Comparison of ENCODE assay signal across 9 cellular contexts in genomic region chr3:149145926-149146325, GRCh38. TPM values are rescaled to one million over a fixed set of nuclear protein-coding genes. Genes with fewer than 3 reads are reported as not detected.
DNase-seq lines count a peak whose midpoint lies in the region; ATAC-seq lines count a peak whose summit lies in the region.
"Had no signal": no experiment of that assay in that cellular context is flagged by ENCODE, and none has a peak within 500 bp of the region (broad histone marks: within the 10 kb centered on the region; RNA-seq: fewer than 3 reads in every experiment).

No MANE protein-coding gene starts in this region.

- peak; percentile 79 for DNase-seq in SKM-1 treated with dmso at 0.1 percent for 144 hours (lab: John Stamatoyannopoulos, UW; ENCODE audit: unreplicated experiment)
- no peak for DNase-seq in stimulated activated effector memory CD8-positive, alpha-beta T cell treated with anti-CD3 and anti-CD28 coated beads, Interleukin-12 subunit alpha, Interleukin-12 subunit beta, amount 100 ng/mL, for 72 hours (ENCODE audit: low spot score in 2 of 2)
- no peak for DNase-seq in cerebellum (ENCODE audit: low spot score)
- DNase-seq in NCI-H1436 (lab: John Stamatoyannopoulos, UW): no peak
- DNase-seq in NCI-H2196 treated with DMSO at 0.1 percent for 48 hours (lab: John Stamatoyannopoulos, UW; ENCODE audit: unreplicated experiment): no peak
- DNase-seq: H9 had no signal

- peaks cover 4% of the 10 kb centered on the region for H3K4me1 Mint-ChIP-seq in stimulated activated effector memory CD8-positive, alpha-beta T cell treated with anti-CD3 and anti-CD28 coated beads, Interleukin-12 subunit alpha, Interleukin-12 subunit beta, amount 100 ng/mL, for 72 hours
- H3K4me1 Mint-ChIP-seq: H9 had no signal

- H3K9me3 Mint-ChIP-seq in stimulated activated effector memory CD8-positive, alpha-beta T cell treated with anti-CD3 and anti-CD28 coated beads, Interleukin-12 subunit alpha, Interleukin-12 subunit beta, amount 100 ng/mL, for 72 hours: no peaks in the 10 kb centered on the region
- H3K9me3 Mint-ChIP-seq: H9 had no signal

- no peak overlapping the region for H3K27ac Mint-ChIP-seq in stimulated activated effector memory CD8-positive, alpha-beta T cell treated with anti-CD3 and anti-CD28 coated beads, Interleukin-12 subunit alpha, Interleukin-12 subunit beta, amount 100 ng/mL, for 72 hours

- H3K36me3 Mint-ChIP-seq in stimulated activated effector memory CD8-positive, alpha-beta T cell treated with anti-CD3 and anti-CD28 coated beads, Interleukin-12 subunit alpha, Interleukin-12 subunit beta, amount 100 ng/mL, for 72 hours: peaks cover 51% of the 10 kb centered on the region

- peak; percentile 70 for ATAC-seq in GM19351 (IDR thresholded peaks at IDR 0.05; ENCODE audit: unreplicated experiment)
- peak; percentile 81 for ATAC-seq in HG03060 (IDR thresholded peaks at IDR 0.05; ENCODE audit: low read depth, unreplicated experiment)
- peak; percentile 24 for ATAC-seq in stimulated activated effector memory CD8-positive, alpha-beta T cell treated with anti-CD3 and anti-CD28 coated beads, Interleukin-12 subunit alpha, Interleukin-12 subunit beta, amount 100 ng/mL, for 72 hours
- no peak for ATAC-seq in HG03045 (IDR thresholded peaks at IDR 0.05; ENCODE audit: unreplicated experiment)

- H3K4me3 Mint-ChIP-seq in stimulated activated effector memory CD8-positive, alpha-beta T cell treated with anti-CD3 and anti-CD28 coated beads, Interleukin-12 subunit alpha, Interleukin-12 subunit beta, amount 100 ng/mL, for 72 hours: no peak overlapping the region
- H3K4me3 Mint-ChIP-seq: H9 had no signal

RNA-seq across cellular contexts. Expression of gene HPS3, which starts 16.5 kb away (rescaled TPM):
- total RNA-seq in cerebellum: 24.1 TPM

RNA-seq across cellular contexts. Expression of gene HLTF, which starts 59.6 kb away (rescaled TPM):
- 99.1 TPM for total RNA-seq in cerebellum
